Comparison of ENCODE assay signal across 10 cellular contexts in the genomic region with DNA sequence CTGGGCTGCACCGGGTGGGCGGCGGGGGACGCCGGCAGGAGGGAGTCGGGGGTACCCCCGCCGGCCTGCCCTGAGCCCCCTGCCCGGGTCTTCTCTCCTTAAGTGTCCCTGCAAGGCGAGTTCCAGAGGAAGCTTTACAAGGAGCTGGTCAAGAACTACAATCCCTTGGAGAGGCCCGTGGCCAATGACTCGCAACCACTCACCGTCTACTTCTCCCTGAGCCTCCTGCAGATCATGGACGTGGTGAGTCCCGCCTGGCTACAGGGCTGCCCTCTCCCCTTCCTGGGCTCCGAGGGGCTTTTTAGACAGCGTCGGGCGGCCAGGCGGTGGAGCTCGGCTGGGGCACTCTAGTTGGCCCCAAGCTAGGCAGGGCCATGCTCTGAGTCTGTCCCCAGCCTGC. TPM values are rescaled to one million over a fixed set of nuclear protein-coding genes. Genes with fewer than 3 reads are reported as not detected.
A peak's percentile ranks its signal among the peaks of the same experiment; 100 is the strongest.
DNase-seq lines count a peak whose midpoint lies in the region; ATAC-seq and TF ChIP-seq lines count a peak whose summit lies in the region.
"Had no signal": no experiment of that assay in that cellular context is flagged by ENCODE, and none has a peak within 500 bp of the region (broad histone marks: within the 10 kb centered on the region; RNA-seq: fewer than 3 reads in every experiment).

No MANE protein-coding gene starts in this region.

- intact Hi-C loops in right lobe of liver (cut with DNase I) (no loop called here), transverse colon (cut with DNase I; ENCODE audit: low total_unique reads) (no loop called here)

- no peaks in the 10 kb centered on the region for H3K4me1 Mint-ChIP-seq in T-helper 2 cell treated with Interferon-gamma antibody and Interleukin-4, amounts not matched to agents 5 μg/mL and 100 μg/mL, for 36 hours (ENCODE audit: low read depth)

- no peaks in the 10 kb centered on the region for H3K36me3 ChIP-seq in right lobe of liver
- H3K36me3 ChIP-seq in transverse colon: no peaks in the 10 kb centered on the region

- TF ChIP-seq POLR2A in right lobe of liver (IDR thresholded peaks at IDR 0.05): no peak
- no peak for TF ChIP-seq POLR2A in transverse colon (IDR thresholded peaks at IDR 0.05)

- peak in 1 of 4 donors; percentile 13 for ATAC-seq in right lobe of liver
- no peak for ATAC-seq in GM21515 (IDR thresholded peaks at IDR 0.05; ENCODE audit: unreplicated experiment)

- no peaks in the 10 kb centered on the region for H3K36me3 Mint-ChIP-seq in T-helper 2 cell treated with Interferon-gamma antibody and Interleukin-4, amounts not matched to agents 5 μg/mL and 100 μg/mL, for 36 hours (ENCODE audit: low read depth)
- H3K36me3 Mint-ChIP-seq: CD4-positive, CD25-positive, alpha-beta regulatory T cell had no signal

- in situ Hi-C loops in astrocyte of the spinal cord (cut with HindIII; ENCODE audit: low sequenced_read_pairs): no loop called here
- in situ Hi-C loops in transverse colon (cut with MboI; ENCODE audit: low pct_ligation_motif_present in 1 of 4, low pct_unique_long_range_greater_than_20kb in 1 of 4, low sequenced_read_pairs in 3 of 4): no loop called here

- no peak for DNase-seq in T-helper 2 cell treated with Interferon-gamma antibody and Interleukin-4, amounts not matched to agents 5 μg/mL and 100 μg/mL, for 36 hours (ENCODE audit: low spot score)
- DNase-seq in T-helper 2 cell (no peak), astrocyte of the spinal cord (ENCODE audit: low read depth, low spot score) (peak; percentile 2), right lobe of liver (no peak), transverse colon (no peak), NCI-H2029 (lab: John Stamatoyannopoulos, UW) (no peak), pons (ENCODE audit: low spot score) (no peak)

- H3K27me3 ChIP-seq in right lobe of liver: peaks cover 0 to 26% of the 10 kb centered on the region in 2 donors
- peaks cover 60% of the 10 kb centered on the region for H3K27me3 ChIP-seq in transverse colon

- no peaks in the 10 kb centered on the region for H3K9me3 Mint-ChIP-seq in T-helper 2 cell treated with Interferon-gamma antibody and Interleukin-4, amounts not matched to agents 5 μg/mL and 100 μg/mL, for 36 hours
- H3K9me3 Mint-ChIP-seq: T-helper 1 cell treated with Interleukin-12 subunit alpha and Interleukin-12 subunit beta and Interleukin-4 antibody, amounts not matched to agents 30 μg/mL and 1 μg/mL, for 36 hours had no signal

- peak overlapping the region; percentile 24 for H3K4me3 ChIP-seq in astrocyte of the spinal cord (ENCODE audit: low read depth, low read length)
- H3K4me3 ChIP-seq in right lobe of liver: peak overlapping the region; percentile 30 to 57 (median 40)
- H3K4me3 ChIP-seq in transverse colon: peak overlapping the region; percentile 43 to 84 (median 54)

- no peaks in the 10 kb centered on the region for H3K9me3 ChIP-seq in right lobe of liver
- no peaks in the 10 kb centered on the region for H3K9me3 ChIP-seq in transverse colon

- no peak for TF ChIP-seq EP300 in transverse colon (IDR thresholded peaks at IDR 0.05; ENCODE audit: low read depth)

- H3K4me3 Mint-ChIP-seq in T-helper 2 cell treated with Interferon-gamma antibody and Interleukin-4, amounts not matched to agents 5 μg/mL and 100 μg/mL, for 36 hours: peak overlapping the region; percentile 38

- H3K27ac ChIP-seq in right lobe of liver (no peak overlapping the region), transverse colon (peak overlapping the region in 3 of 4 donors; percentile 34 to 69 (median 57))

- 0% methylated on average over 4 of the region's 21 CpGs for whole genome bisulfite sequencing in right lobe of liver (ENCODE audit: insufficient coverage, low coverage, low lambda C conversion rate, missing lambda C conversion rate)
- 17% methylated on average over 12 of the region's 21 CpGs; no CpG with 5 or more reads in 1 of the 2 donors for WGBS in transverse colon (ENCODE audit: low coverage in 1 of 2), 2 donors

- TF ChIP-seq CTCF in astrocyte of the spinal cord (IDR thresholded peaks at IDR 0.05; ENCODE audit: low read depth, low read length): no peak
- no peak for TF ChIP-seq CTCF in right lobe of liver (IDR thresholded peaks at IDR 0.05)
- TF ChIP-seq CTCF in transverse colon (IDR thresholded peaks at IDR 0.05): no peak

- H3K27ac Mint-ChIP-seq in T-helper 2 cell treated with Interferon-gamma antibody and Interleukin-4, amounts not matched to agents 5 μg/mL and 100 μg/mL, for 36 hours: no peak overlapping the region
- H3K27ac Mint-ChIP-seq: CD4-positive, CD25-positive, alpha-beta regulatory T cell; T-helper 1 cell treated with Interleukin-12 subunit alpha and Interleukin-12 subunit beta and Interleukin-4 antibody, amounts not matched to agents 30 μg/mL and 1 μg/mL, for 36 hours had no signal

- H3K27me3 Mint-ChIP-seq in T-helper 2 cell treated with Interferon-gamma antibody and Interleukin-4, amounts not matched to agents 5 μg/mL and 100 μg/mL, for 36 hours (ENCODE audit: low read depth): peaks cover 58% of the 10 kb centered on the region

- H3K4me1 ChIP-seq in right lobe of liver (peaks cover 0 to 10% (median 0%) of the 10 kb centered on the region in 4 donors), transverse colon (peaks cover 0 to 18% (median 16%) of the 10 kb centered on the region in 4 donors)

RNA-seq across cellular contexts. Expression of a gene that starts 0.5 kb away (rescaled TPM):
- total RNA-seq in right lobe of liver (under 1 TPM in 2 of 6 experiments, not detected in 4; 0.35 to 0.39 TPM), transverse colon (10 to 100 TPM in 1 of 4 donors, 1 to 10 TPM in 2, under 1 TPM in 1; 0.20 to 10.2 (median 4.2) TPM)
- total RNA-seq: CD4-positive, CD25-positive, alpha-beta regulatory T cell had no signal

Comparison
In these comparisons a context has a peak if more than half of its experiments do, and no peak if none do; other contexts are left out.
1. H3K27ac ChIP-seq: peak in transverse colon (3 of 4); none in right lobe of liver (0 of 3).
2. Peak in every context shown above with its lines, with median percentiles within 50 percentile points of each other: H3K4me3 ChIP-seq.